1 cellular context compared by ENCODE assay signal in genomic region chr1:227335587-227336020, GRCh38.
TF ChIP-seq lines count a peak whose summit lies in the region.

No MANE protein-coding gene starts in this region.

TF ChIP-seq in K562, 482 proteins besides CTCF, POLR2A, EP300 and RAD21 (continued from another document and continues in another):
- TF ChIP-seq SFPQ (IDR thresholded peaks at IDR 0.05; ENCODE audit: low read depth, low read length) = no peak
- TF ChIP-seq ZNF311 (CRISPR knock-in tag; IDR thresholded peaks at IDR 0.05) = no peak
- no peak for TF ChIP-seq TCFL5 (CRISPR knock-in tag; conservative IDR thresholded peaks at IDR 0.05)
- TF ChIP-seq ZNF354B (CRISPR knock-in tag; IDR thresholded peaks at IDR 0.05) = no peak
- no peak for TF ChIP-seq POLR2AphosphoS2 (IDR thresholded peaks at IDR 0.05; ENCODE audit: low read length)
- TF ChIP-seq CREBBP (IDR thresholded peaks at IDR 0.05; ENCODE audit: low read depth, low read length) = no peak
- peak; percentile 87 for TF ChIP-seq ATF7 (IDR thresholded peaks at IDR 0.05)
- no peak for TF ChIP-seq FUS (optimal IDR thresholded peaks at IDR 0.05; ENCODE audit: low read depth, low read length)
- TF ChIP-seq POLR3G (IDR thresholded peaks at IDR 0.05; ENCODE audit: extremely low read depth, insufficient read length, insufficient replicate concordance) = no peak
- TF ChIP-seq ZNF184 (CRISPR knock-in tag; IDR thresholded peaks at IDR 0.05) = no peak
- no peak for TF ChIP-seq STAT5A (IDR thresholded peaks at IDR 0.05; ENCODE audit: borderline replicate concordance, low read length)
- no peak for TF ChIP-seq RNF2 (IDR thresholded peaks at IDR 0.05)
- 0 out of 4 replicates have a peak, but pooled peaks of 1 of the 2 experiments have one; percentile 37 for TF ChIP-seq TBL1XR1 (IDR thresholded peaks at IDR 0.05; ENCODE audit: low read length in 2 of 2)
- no peak for TF ChIP-seq ETS2 (tag; IDR thresholded peaks at IDR 0.05; ENCODE audit: borderline replicate concordance, poor library complexity, severe bottlenecking)
- no peak for TF ChIP-seq YBX1 (IDR thresholded peaks at IDR 0.05)
- TF ChIP-seq TOE1 (IDR thresholded peaks at IDR 0.05; ENCODE audit: borderline replicate concordance) = no peak
- TF ChIP-seq TOE1 (CRISPR knock-in tag; IDR thresholded peaks at IDR 0.05; ENCODE audit: borderline replicate concordance, low read depth) = no peak
- no peak for TF ChIP-seq ZNF41 (CRISPR knock-in tag; conservative IDR thresholded peaks at IDR 0.05)
- TF ChIP-seq ATF2 (CRISPR knock-in tag; IDR thresholded peaks at IDR 0.05) = no peak
- TF ChIP-seq RBM34 (IDR thresholded peaks at IDR 0.05; ENCODE audit: borderline replicate concordance, insufficient read depth, low read length) = no peak
- peak; percentile 71 for TF ChIP-seq ARID1B (IDR thresholded peaks at IDR 0.05)
- no peak for TF ChIP-seq ERF (CRISPR knock-in tag; IDR thresholded peaks at IDR 0.05)
- no peak for TF ChIP-seq ARNT (IDR thresholded peaks at IDR 0.05)
- TF ChIP-seq ZFX (CRISPR knock-in tag; IDR thresholded peaks at IDR 0.05) = no peak
- TF ChIP-seq NFXL1 (CRISPR knock-in tag; IDR thresholded peaks at IDR 0.05) = no peak
- TF ChIP-seq KAT7 (CRISPR knock-in tag; IDR thresholded peaks at IDR 0.05; ENCODE audit: borderline replicate concordance) = no peak
- no peak for TF ChIP-seq SRSF3 (IDR thresholded peaks at IDR 0.05; ENCODE audit: insufficient read depth, low read length)
- no peak for TF ChIP-seq KAT2B (IDR thresholded peaks at IDR 0.05; ENCODE audit: low read depth, low read length)
- peak; percentile 53; the same call in 1 of the 2 replicates for TF ChIP-seq MTA3 (IDR thresholded peaks at IDR 0.05; ENCODE audit: borderline replicate concordance)
- no peak for TF ChIP-seq KLF10 (CRISPR knock-in tag; IDR thresholded peaks at IDR 0.05)
- no peak for TF ChIP-seq CC2D1A (IDR thresholded peaks at IDR 0.05)
- TF ChIP-seq GMEB1 (CRISPR knock-in tag; IDR thresholded peaks at IDR 0.05) = no peak
- TF ChIP-seq KLF16 (IDR thresholded peaks at IDR 0.05) = no peak
- TF ChIP-seq ZBED1 (IDR thresholded peaks at IDR 0.05) = no peak
- TF ChIP-seq SMARCE1 (IDR thresholded peaks at IDR 0.05) = peak; percentile 79; the same call in 1 of the 2 replicates
- no peak for TF ChIP-seq FIP1L1 (IDR thresholded peaks at IDR 0.05; ENCODE audit: low read depth, low read length, poor library complexity, severe bottlenecking)
- TF ChIP-seq IRF9 (tag; IDR thresholded peaks at IDR 0.05) = no peak
- TF ChIP-seq ELF2 (CRISPR knock-in tag; IDR thresholded peaks at IDR 0.05) = no peak
- no peak for TF ChIP-seq SREBF2 (CRISPR knock-in tag; IDR thresholded peaks at IDR 0.05)
- TF ChIP-seq SP2 (IDR thresholded peaks at IDR 0.05; ENCODE audit: extremely low read depth, low read depth, low read length, poor library complexity, severe bottlenecking) = no peak
- TF ChIP-seq LEF1 (IDR thresholded peaks at IDR 0.05) = peak; percentile 58; the same call in 1 of the 2 replicates
- no peak for TF ChIP-seq ZFP1 (CRISPR knock-in tag; IDR thresholded peaks at IDR 0.05)
- TF ChIP-seq RBM25 (IDR thresholded peaks at IDR 0.05; ENCODE audit: low read depth, low read length, severe bottlenecking) = no peak
- TF ChIP-seq HNRNPL (IDR thresholded peaks at IDR 0.05; ENCODE audit: low read depth, low read length) = no peak
- no peak for TF ChIP-seq THAP7 (CRISPR knock-in tag; IDR thresholded peaks at IDR 0.05)
- TF ChIP-seq E2F5 (CRISPR knock-in tag; IDR thresholded peaks at IDR 0.05) = no peak
- no peak for TF ChIP-seq KDM4B (IDR thresholded peaks at IDR 0.05; ENCODE audit: borderline replicate concordance in 2 of 2, low read depth in 1 of 2)
- TF ChIP-seq ZNF398 (CRISPR knock-in tag; IDR thresholded peaks at IDR 0.05) = no peak
- no peak for TF ChIP-seq ZBTB1 (CRISPR knock-in tag; IDR thresholded peaks at IDR 0.05; ENCODE audit: borderline replicate concordance, low read depth)
- TF ChIP-seq PHB (CRISPR knock-in tag; IDR thresholded peaks at IDR 0.05) = no peak
- no peak for TF ChIP-seq PURB (CRISPR knock-in tag; IDR thresholded peaks at IDR 0.05; ENCODE audit: low read depth)
- TF ChIP-seq BRF2 (IDR thresholded peaks at IDR 0.05; ENCODE audit: borderline replicate concordance, insufficient read depth, insufficient read length) = no peak
- TF ChIP-seq ZKSCAN1 (IDR thresholded peaks at IDR 0.05; ENCODE audit: low read depth, low read length) = no peak
- TF ChIP-seq ZNF589 (CRISPR knock-in tag; IDR thresholded peaks at IDR 0.05; ENCODE audit: low read depth) = no peak
- TF ChIP-seq STAT5B (CRISPR knock-in tag; IDR thresholded peaks at IDR 0.05) = no peak
- TF ChIP-seq SRSF1 (IDR thresholded peaks at IDR 0.05; ENCODE audit: low read depth, low read length) = no peak
- no peak for TF ChIP-seq ZNF263 (CRISPR knock-in tag; IDR thresholded peaks at IDR 0.05; ENCODE audit: borderline replicate concordance)
- peak; percentile 48; the same call in 1 of the 2 replicates for TF ChIP-seq TEAD4 (IDR thresholded peaks at IDR 0.05; ENCODE audit: low read length)
- TF ChIP-seq TEAD4 (CRISPR knock-in tag; IDR thresholded peaks at IDR 0.05; ENCODE audit: borderline replicate concordance) = no peak
- no peak for TF ChIP-seq FOS (IDR thresholded peaks at IDR 0.05; ENCODE audit: extremely low read depth, insufficient read length)
- TF ChIP-seq ARID2 (IDR thresholded peaks at IDR 0.05) = no peak
- no peak for TF ChIP-seq EZH2 (IDR thresholded peaks at IDR 0.05; ENCODE audit: borderline replicate concordance, low read depth, low read length)
- TF ChIP-seq ZC3H4 (CRISPR knock-in tag; IDR thresholded peaks at IDR 0.05; ENCODE audit: borderline replicate concordance) = no peak
- TF ChIP-seq PATZ1 (CRISPR knock-in tag; IDR thresholded peaks at IDR 0.05; ENCODE audit: borderline replicate concordance) = no peak
- no peak for TF ChIP-seq PHF8 (IDR thresholded peaks at IDR 0.05; ENCODE audit: borderline replicate concordance, low read length)
- TF ChIP-seq ZNF324 (CRISPR knock-in tag; IDR thresholded peaks at IDR 0.05) = no peak
- no peak for TF ChIP-seq ZNF764 (CRISPR knock-in tag; IDR thresholded peaks at IDR 0.05; ENCODE audit: low read depth)
